In genomic region chr11:64867748-64868462, GRCh38 we compare ENCODE assay signal across 8 cellular contexts. TPM values are rescaled to one million over a fixed set of nuclear protein-coding genes. Genes with fewer than 3 reads are reported as not detected.
A peak's percentile ranks its signal among the peaks of the same experiment; 100 is the strongest.
DNase-seq lines count a peak whose midpoint lies in the region; ATAC-seq and TF ChIP-seq lines count a peak whose summit lies in the region.
"Had no signal": no experiment of that assay in that cellular context is flagged by ENCODE, and none has a peak within 500 bp of the region (broad histone marks: within the 10 kb centered on the region; RNA-seq: fewer than 3 reads in every experiment).

No MANE protein-coding gene starts in this region.

- no peaks in the 10 kb centered on the region for H4K20me1 ChIP-seq in H9 (ENCODE audit: control insufficient read depth, insufficient read depth, insufficient read length)

- H3K9me3 ChIP-seq in H9 (ENCODE audit: control insufficient read depth, low read depth, low read length) (no peaks in the 10 kb centered on the region), T-helper 17 cell (ENCODE audit: control insufficient read depth, low read length, poor library complexity, severe bottlenecking) (no peaks in the 10 kb centered on the region), esophagus muscularis mucosa (no peaks in the 10 kb centered on the region), spleen (no peaks in the 10 kb centered on the region)

- H3K36me3 Mint-ChIP-seq in H9 (ENCODE audit: insufficient read depth in 1 of 3, low read depth in 3 of 3), result peaks cover 0 to 5% (median 4%) of the 10 kb centered on the region in 3 experiments; a peak in 4 of 7 replicates
- peaks cover 7% of the 10 kb centered on the region for H3K36me3 Mint-ChIP-seq in T-helper 17 cell (ENCODE audit: low read depth)

- no peak overlapping the region for H3K4me2 ChIP-seq in H9 (ENCODE audit: insufficient read depth, insufficient read length, low read length)

- no peak overlapping the region for H2BK12ac ChIP-seq in H9 (ENCODE audit: insufficient read length, low read depth, low read length)

- no peak overlapping the region for H2BK15ac ChIP-seq in H9 (ENCODE audit: low read depth, low read length)

- H3K4me3 Mint-ChIP-seq in H9 (no peak overlapping the region), T-helper 17 cell (peak overlapping the region; percentile 86)

- H3K23ac ChIP-seq in H9 (ENCODE audit: insufficient read length, low read depth, low read length), result no peak overlapping the region

- H3K27ac ChIP-seq in H9 (ENCODE audit: insufficient read length, low read depth, low read length) (no peak overlapping the region), esophagus muscularis mucosa (replicated peaks in 1 of 4) (peak overlapping the region; percentile 93 to 98 (median 94)), spleen (peak overlapping the region; percentile 36 to 98 (median 90))

- H3K4me1 Mint-ChIP-seq in H9 (peaks cover 11 to 24% of the 10 kb centered on the region in 2 experiments), T-helper 17 cell (peaks cover 64% of the 10 kb centered on the region)

- no peaks in the 10 kb centered on the region for H3K27me3 ChIP-seq in H9 (ENCODE audit: insufficient read depth, low read length)
- H3K27me3 ChIP-seq in esophagus muscularis mucosa, result no peaks in the 10 kb centered on the region
- no peaks in the 10 kb centered on the region for H3K27me3 ChIP-seq in spleen (replicated peaks in 1 of 7)

- H3T11ph ChIP-seq in H9 (ENCODE audit: low read length), result no peak overlapping the region

- no peaks in the 10 kb centered on the region for H3K9me3 Mint-ChIP-seq in H9

- no peak overlapping the region for H2BK120ac ChIP-seq in H9 (ENCODE audit: low read depth, low read length, poor library complexity, severe bottlenecking)

- no peak for TF ChIP-seq EP300 in esophagus muscularis mucosa (IDR thresholded peaks at IDR 0.05)

- H4K91ac ChIP-seq in H9 (ENCODE audit: insufficient read length, low read depth, low read length), result no peak overlapping the region

- no peak overlapping the region for H2BK5ac ChIP-seq in H9 (ENCODE audit: insufficient read length, low read length)

- no peak overlapping the region for H4K8ac ChIP-seq in H9 (replicated peaks; ENCODE audit: insufficient read length, low read depth, low read length)

- no peak overlapping the region for H3K9ac ChIP-seq in H9 (ENCODE audit: extremely low read depth, insufficient read length, low read length)

- no peaks in the 10 kb centered on the region for H3K79me2 ChIP-seq in H9 (ENCODE audit: insufficient read depth, low read length)

- ATAC-seq in T-helper 17 cell, result no peak

- H3K36me3 ChIP-seq in esophagus muscularis mucosa (peaks cover 5 to 30% (median 20%) of the 10 kb centered on the region in 4 donors), spleen (peaks cover 0 to 82% (median 24%) of the 10 kb centered on the region in 6 donors)

- H3K27ac Mint-ChIP-seq in H9, result peak overlapping the region; percentile 27 to 90 (median 44); a peak in 4 of 7 replicates
- peak overlapping the region; percentile 98 for H3K27ac Mint-ChIP-seq in T-helper 17 cell

- intact Hi-C loops in esophagus muscularis mucosa (cut with DNase I) (no loop called here), spleen (cut with DNase I; ENCODE audit: low total_unique reads) (no loop called here)

- H3K56ac ChIP-seq in H9 (ENCODE audit: insufficient read length, low read depth, low read length), result no peak overlapping the region

- H2AFZ ChIP-seq in H9 (ENCODE audit: low read length), result no peak overlapping the region

- H4K5ac ChIP-seq in H9 (ENCODE audit: insufficient read length, low read depth, low read length), result no peak overlapping the region

- H3K14ac ChIP-seq in H9 (ENCODE audit: insufficient read depth, low read length), result no peak overlapping the region

- TF ChIP-seq CTCF in H9 (conservative IDR thresholded peaks at IDR 0.05), result no peak
- no peak for TF ChIP-seq CTCF in esophagus muscularis mucosa (IDR thresholded peaks at IDR 0.05)
- TF ChIP-seq CTCF in spleen (IDR thresholded peaks at IDR 0.05 in 8 of 11, conservative IDR thresholded peaks at IDR 0.05 in 3 of 11), result no peak

- H3K4ac ChIP-seq in H9 (ENCODE audit: low read depth, low read length), result no peak overlapping the region

- H3K18ac ChIP-seq in H9 (ENCODE audit: insufficient read length, low read depth, low read length), result no peak overlapping the region

- H2AK5ac ChIP-seq in H9 (ENCODE audit: insufficient read length, low read length), result no peak overlapping the region

- no CpG with 5 or more reads among the region's 28 CpGs for WGBS in H9 (ENCODE audit: extremely low coverage, insufficient read length, low lambda C conversion rate)
- 64% methylated on average over 24 of the region's 28 CpGs for WGBS in esophagus muscularis mucosa
- WGBS in spleen, 5 donors, result 76 to 89% (median 80%) methylated on average over 25 to 28 of the region's 28 CpGs

- H3K4me1 ChIP-seq in H9 (ENCODE audit: insufficient read depth, low read length) (no peaks in the 10 kb centered on the region; the same call in 1 of the 2 replicates), esophagus muscularis mucosa (peaks cover 98 to 100% (median 100%) of the 10 kb centered on the region in 4 donors), spleen (peaks cover 93 to 100% (median 100%) of the 10 kb centered on the region in 6 donors)

- H3K4me3 ChIP-seq in esophagus muscularis mucosa (peak overlapping the region in 1 of 4 donors; percentile 13), spleen (peak overlapping the region in 1 of 8 donors; percentile 55)

- no peak for DNase-seq in H9
- no peak for DNase-seq in T-helper 17 cell
- DNase-seq in esophagus muscularis mucosa (ENCODE audit: extremely low spot score), result no peak
- peak; percentile 79 for DNase-seq in spleen
- no peak for DNase-seq in SIG-M5 (lab: John Stamatoyannopoulos, UW)
- no peak for DNase-seq in NCI-H1694 treated with DMSO at 0.1 percent for 48 hours (lab: John Stamatoyannopoulos, UW)
- no peak for DNase-seq in midbrain (lab: John Stamatoyannopoulos, UW)
- DNase-seq: NCI-H2081 had no signal

- H3K79me1 ChIP-seq in H9 (ENCODE audit: insufficient read depth, low read depth, low read length, poor library complexity, severe bottlenecking), result no peaks in the 10 kb centered on the region

- no peaks in the 10 kb centered on the region for H3K27me3 Mint-ChIP-seq in H9 (ENCODE audit: low read depth)
- no peaks in the 10 kb centered on the region for H3K27me3 Mint-ChIP-seq in T-helper 17 cell

- TF ChIP-seq POLR2A in esophagus muscularis mucosa (IDR thresholded peaks at IDR 0.05; ENCODE audit: low read depth) (no peak), spleen (IDR thresholded peaks at IDR 0.05) (no peak)

- no peaks in the 10 kb centered on the region for H3K23me2 ChIP-seq in H9 (ENCODE audit: insufficient read length, low read depth, low read length, poor library complexity, severe bottlenecking)

- H2BK20ac ChIP-seq in H9 (ENCODE audit: low read depth, low read length, poor library complexity, severe bottlenecking), result no peak overlapping the region

RNA-seq across cellular contexts. Expression of gene EHD1, which starts 10.5 kb away (rescaled TPM):
- total RNA-seq in H9 (2021), result 29.1 and 31.0 TPM in 2 replicates
- 100 to 1,000 TPM; 184 to 212 TPM for total RNA-seq in T-helper 17 cell
- 100 to 1,000 TPM in 2 of 4 donors, 10 to 100 TPM in 2; 57.0 to 193 (median 104) TPM for total RNA-seq in esophagus muscularis mucosa
- total RNA-seq in spleen, result 100 to 1,000 TPM; 117 to 337 (median 201) TPM
- 10 to 100 TPM; 51.9 to 93.9 (median 53.7) TPM for polyA plus RNA-seq in spleen

RNA-seq across cellular contexts. Expression of gene CDC42BPG, which starts 23.5 kb away (rescaled TPM):
- total RNA-seq in H9 (2021), result 24.2 and 24.9 TPM in 2 replicates
- total RNA-seq in T-helper 17 cell, result 1 to 10 TPM; 4.0 to 7.7 TPM
- total RNA-seq in esophagus muscularis mucosa, result under 1 TPM in 3 of 4 donors, not detected in 1; 0.33 to 0.46 (median 0.39) TPM
- 1 to 10 TPM; 1.9 to 4.6 (median 2.6) TPM for total RNA-seq in spleen
- 1 to 10 TPM in 2 of 3 donors, under 1 TPM in 1; 0.74 to 2.0 (median 1.0) TPM for polyA plus RNA-seq in spleen

RNA-seq across cellular contexts. Expression of gene ATG2A, which starts 49.1 kb away (rescaled TPM):
- 21.3 and 22.1 TPM in 2 replicates for total RNA-seq in H9 (2021)
- total RNA-seq in T-helper 17 cell, result 100 to 1,000 TPM; 161 to 226 TPM
- total RNA-seq in esophagus muscularis mucosa, result 10 to 100 TPM; 19.9 to 28.7 (median 26.1) TPM
- total RNA-seq in spleen, result 10 to 100 TPM; 32.7 to 57.3 (median 40.3) TPM
- 10 to 100 TPM; 14.3 to 30.3 (median 28.8) TPM for polyA plus RNA-seq in spleen

RNA-seq across cellular contexts. Expression of gene PPP2R5B, which starts 56.6 kb away (rescaled TPM):
- total RNA-seq in H9 (2021) (5.0 and 6.3 TPM in 2 replicates), T-helper 17 cell (10 to 100 TPM; 21.5 to 25.3 TPM), esophagus muscularis mucosa (10 to 100 TPM; 24.1 to 38.8 (median 29.0) TPM), spleen (10 to 100 TPM; 21.9 to 45.1 (median 30.4) TPM)
- polyA plus RNA-seq in spleen, result 10 to 100 TPM; 10.8 to 25.4 (median 15.2) TPM

RNA-seq across cellular contexts. Expression of gene MEN1, which starts 57.6 kb away (rescaled TPM):
- total RNA-seq in H9 (2021) (49.9 and 50.0 TPM in 2 replicates), T-helper 17 cell (10 to 100 TPM; 25.8 to 27.0 TPM), esophagus muscularis mucosa (10 to 100 TPM; 10.4 to 18.7 (median 11.5) TPM), spleen (10 to 100 TPM; 20.1 to 33.6 (median 28.2) TPM)
- 10 to 100 TPM; 17.8 to 27.6 (median 20.5) TPM for polyA plus RNA-seq in spleen
